In the genomic region with DNA sequence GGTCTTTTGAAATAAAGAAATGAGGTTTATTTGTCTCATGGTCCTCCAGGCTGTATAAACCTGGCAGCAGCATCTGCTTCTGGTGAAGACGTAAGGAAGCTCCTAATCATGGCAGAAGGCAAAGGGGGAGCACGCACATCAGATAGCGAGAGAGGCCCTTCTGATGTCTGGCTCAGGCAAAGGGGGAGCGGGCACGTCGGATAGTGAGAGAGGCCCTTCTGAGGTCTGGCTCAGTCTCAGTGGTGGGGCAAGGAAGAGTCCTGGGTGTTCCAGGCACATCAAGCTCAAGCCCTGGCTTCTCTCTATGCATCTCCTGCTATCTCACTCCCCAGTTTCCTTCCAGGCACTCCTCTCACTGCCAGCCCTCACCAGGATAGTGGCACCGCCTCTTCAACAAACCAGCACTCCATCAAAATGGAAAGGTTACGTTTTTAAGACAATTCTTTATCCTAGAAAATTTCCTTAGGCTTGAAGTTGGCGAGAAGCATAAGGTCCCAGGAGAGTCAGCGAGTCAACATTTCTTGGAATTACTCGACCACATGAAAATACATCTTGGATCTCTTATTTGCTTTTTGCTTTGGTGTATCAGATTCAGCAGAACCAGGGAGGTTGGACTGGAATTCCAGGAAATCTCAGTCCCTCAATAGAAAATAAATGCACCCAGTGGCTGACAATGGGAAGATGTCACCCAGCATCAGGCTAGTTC, we compare ENCODE assay signal across 1 cellular context.
TF ChIP-seq lines count a peak whose summit lies in the region.

No MANE protein-coding gene starts in this region.

TF ChIP-seq in H1, 55 proteins besides CTCF, POLR2A, EP300 and RAD21:
- TF ChIP-seq KDM4A (IDR thresholded peaks at IDR 0.05; ENCODE audit: low read depth, low read length, severe bottlenecking) (no peak), CTBP2 (IDR thresholded peaks at IDR 0.05; ENCODE audit: borderline replicate concordance, insufficient read depth, insufficient read length, low read length) (no peak), CHD2 (IDR thresholded peaks at IDR 0.05; ENCODE audit: low read length) (no peak), TEAD4 (IDR thresholded peaks at IDR 0.05; ENCODE audit: low read depth, low read length) (no peak), SP2 (IDR thresholded peaks at IDR 0.05; ENCODE audit: low read length) (no peak), JUND (IDR thresholded peaks at IDR 0.05; ENCODE audit: low read length) (no peak), JUN (IDR thresholded peaks at IDR 0.05; ENCODE audit: low read depth, low read length) (no peak), CHD1 (IDR thresholded peaks at IDR 0.05; ENCODE audit: low read depth, low read length) (no peak), TAF1 (IDR thresholded peaks at IDR 0.05; ENCODE audit: low read depth, low read length) (no peak), KDM1A (IDR thresholded peaks at IDR 0.05; ENCODE audit: borderline replicate concordance, low read length) (no peak), GABPA (IDR thresholded peaks at IDR 0.05; ENCODE audit: borderline replicate concordance, insufficient read depth, low read length) (no peak), CBX8 (IDR thresholded peaks at IDR 0.05; ENCODE audit: borderline replicate concordance, low read depth, low read length) (no peak), BACH1 (IDR thresholded peaks at IDR 0.05; ENCODE audit: low read length) (no peak), SUZ12 (IDR thresholded peaks at IDR 0.05; ENCODE audit: low read length) (no peak), ASH2L (IDR thresholded peaks at IDR 0.05; ENCODE audit: low read length) (no peak)
- TF ChIP-seq, protein P1, sequence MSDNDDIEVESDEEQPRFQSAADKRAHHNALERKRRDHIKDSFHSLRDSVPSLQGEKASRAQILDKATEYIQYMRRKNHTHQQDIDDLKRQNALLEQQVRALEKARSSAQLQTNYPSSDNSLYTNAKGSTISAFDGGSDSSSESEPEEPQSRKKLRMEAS (IDR thresholded peaks at IDR 0.05) = no peak
- TF ChIP-seq, protein P2, sequence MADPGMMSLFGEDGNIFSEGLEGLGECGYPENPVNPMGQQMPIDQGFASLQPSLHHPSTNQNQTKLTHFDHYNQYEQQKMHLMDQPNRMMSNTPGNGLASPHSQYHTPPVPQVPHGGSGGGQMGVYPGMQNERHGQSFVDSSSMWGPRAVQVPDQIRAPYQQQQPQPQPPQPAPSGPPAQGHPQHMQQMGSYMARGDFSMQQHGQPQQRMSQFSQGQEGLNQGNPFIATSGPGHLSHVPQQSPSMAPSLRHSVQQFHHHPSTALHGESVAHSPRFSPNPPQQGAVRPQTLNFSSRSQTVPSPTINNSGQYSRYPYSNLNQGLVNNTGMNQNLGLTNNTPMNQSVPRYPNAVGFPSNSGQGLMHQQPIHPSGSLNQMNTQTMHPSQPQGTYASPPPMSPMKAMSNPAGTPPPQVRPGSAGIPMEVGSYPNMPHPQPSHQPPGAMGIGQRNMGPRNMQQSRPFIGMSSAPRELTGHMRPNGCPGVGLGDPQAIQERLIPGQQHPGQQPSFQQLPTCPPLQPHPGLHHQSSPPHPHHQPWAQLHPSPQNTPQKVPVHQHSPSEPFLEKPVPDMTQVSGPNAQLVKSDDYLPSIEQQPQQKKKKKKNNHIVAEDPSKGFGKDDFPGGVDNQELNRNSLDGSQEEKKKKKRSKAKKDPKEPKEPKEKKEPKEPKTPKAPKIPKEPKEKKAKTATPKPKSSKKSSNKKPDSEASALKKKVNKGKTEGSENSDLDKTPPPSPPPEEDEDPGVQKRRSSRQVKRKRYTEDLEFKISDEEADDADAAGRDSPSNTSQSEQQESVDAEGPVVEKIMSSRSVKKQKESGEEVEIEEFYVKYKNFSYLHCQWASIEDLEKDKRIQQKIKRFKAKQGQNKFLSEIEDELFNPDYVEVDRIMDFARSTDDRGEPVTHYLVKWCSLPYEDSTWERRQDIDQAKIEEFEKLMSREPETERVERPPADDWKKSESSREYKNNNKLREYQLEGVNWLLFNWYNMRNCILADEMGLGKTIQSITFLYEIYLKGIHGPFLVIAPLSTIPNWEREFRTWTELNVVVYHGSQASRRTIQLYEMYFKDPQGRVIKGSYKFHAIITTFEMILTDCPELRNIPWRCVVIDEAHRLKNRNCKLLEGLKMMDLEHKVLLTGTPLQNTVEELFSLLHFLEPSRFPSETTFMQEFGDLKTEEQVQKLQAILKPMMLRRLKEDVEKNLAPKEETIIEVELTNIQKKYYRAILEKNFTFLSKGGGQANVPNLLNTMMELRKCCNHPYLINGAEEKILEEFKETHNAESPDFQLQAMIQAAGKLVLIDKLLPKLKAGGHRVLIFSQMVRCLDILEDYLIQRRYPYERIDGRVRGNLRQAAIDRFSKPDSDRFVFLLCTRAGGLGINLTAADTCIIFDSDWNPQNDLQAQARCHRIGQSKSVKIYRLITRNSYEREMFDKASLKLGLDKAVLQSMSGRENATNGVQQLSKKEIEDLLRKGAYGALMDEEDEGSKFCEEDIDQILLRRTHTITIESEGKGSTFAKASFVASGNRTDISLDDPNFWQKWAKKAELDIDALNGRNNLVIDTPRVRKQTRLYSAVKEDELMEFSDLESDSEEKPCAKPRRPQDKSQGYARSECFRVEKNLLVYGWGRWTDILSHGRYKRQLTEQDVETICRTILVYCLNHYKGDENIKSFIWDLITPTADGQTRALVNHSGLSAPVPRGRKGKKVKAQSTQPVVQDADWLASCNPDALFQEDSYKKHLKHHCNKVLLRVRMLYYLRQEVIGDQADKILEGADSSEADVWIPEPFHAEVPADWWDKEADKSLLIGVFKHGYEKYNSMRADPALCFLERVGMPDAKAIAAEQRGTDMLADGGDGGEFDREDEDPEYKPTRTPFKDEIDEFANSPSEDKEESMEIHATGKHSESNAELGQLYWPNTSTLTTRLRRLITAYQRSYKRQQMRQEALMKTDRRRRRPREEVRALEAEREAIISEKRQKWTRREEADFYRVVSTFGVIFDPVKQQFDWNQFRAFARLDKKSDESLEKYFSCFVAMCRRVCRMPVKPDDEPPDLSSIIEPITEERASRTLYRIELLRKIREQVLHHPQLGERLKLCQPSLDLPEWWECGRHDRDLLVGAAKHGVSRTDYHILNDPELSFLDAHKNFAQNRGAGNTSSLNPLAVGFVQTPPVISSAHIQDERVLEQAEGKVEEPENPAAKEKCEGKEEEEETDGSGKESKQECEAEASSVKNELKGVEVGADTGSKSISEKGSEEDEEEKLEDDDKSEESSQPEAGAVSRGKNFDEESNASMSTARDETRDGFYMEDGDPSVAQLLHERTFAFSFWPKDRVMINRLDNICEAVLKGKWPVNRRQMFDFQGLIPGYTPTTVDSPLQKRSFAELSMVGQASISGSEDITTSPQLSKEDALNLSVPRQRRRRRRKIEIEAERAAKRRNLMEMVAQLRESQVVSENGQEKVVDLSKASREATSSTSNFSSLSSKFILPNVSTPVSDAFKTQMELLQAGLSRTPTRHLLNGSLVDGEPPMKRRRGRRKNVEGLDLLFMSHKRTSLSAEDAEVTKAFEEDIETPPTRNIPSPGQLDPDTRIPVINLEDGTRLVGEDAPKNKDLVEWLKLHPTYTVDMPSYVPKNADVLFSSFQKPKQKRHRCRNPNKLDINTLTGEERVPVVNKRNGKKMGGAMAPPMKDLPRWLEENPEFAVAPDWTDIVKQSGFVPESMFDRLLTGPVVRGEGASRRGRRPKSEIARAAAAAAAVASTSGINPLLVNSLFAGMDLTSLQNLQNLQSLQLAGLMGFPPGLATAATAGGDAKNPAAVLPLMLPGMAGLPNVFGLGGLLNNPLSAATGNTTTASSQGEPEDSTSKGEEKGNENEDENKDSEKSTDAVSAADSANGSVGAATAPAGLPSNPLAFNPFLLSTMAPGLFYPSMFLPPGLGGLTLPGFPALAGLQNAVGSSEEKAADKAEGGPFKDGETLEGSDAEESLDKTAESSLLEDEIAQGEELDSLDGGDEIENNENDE (IDR thresholded peaks at IDR 0.05; ENCODE audit: insufficient replicate concordance, low read length) = no peak
- TF ChIP-seq, protein P3, sequence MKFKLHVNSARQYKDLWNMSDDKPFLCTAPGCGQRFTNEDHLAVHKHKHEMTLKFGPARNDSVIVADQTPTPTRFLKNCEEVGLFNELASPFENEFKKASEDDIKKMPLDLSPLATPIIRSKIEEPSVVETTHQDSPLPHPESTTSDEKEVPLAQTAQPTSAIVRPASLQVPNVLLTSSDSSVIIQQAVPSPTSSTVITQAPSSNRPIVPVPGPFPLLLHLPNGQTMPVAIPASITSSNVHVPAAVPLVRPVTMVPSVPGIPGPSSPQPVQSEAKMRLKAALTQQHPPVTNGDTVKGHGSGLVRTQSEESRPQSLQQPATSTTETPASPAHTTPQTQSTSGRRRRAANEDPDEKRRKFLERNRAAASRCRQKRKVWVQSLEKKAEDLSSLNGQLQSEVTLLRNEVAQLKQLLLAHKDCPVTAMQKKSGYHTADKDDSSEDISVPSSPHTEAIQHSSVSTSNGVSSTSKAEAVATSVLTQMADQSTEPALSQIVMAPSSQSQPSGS (IDR thresholded peaks at IDR 0.05; ENCODE audit: low read length) = no peak
- TF ChIP-seq, protein P4, sequence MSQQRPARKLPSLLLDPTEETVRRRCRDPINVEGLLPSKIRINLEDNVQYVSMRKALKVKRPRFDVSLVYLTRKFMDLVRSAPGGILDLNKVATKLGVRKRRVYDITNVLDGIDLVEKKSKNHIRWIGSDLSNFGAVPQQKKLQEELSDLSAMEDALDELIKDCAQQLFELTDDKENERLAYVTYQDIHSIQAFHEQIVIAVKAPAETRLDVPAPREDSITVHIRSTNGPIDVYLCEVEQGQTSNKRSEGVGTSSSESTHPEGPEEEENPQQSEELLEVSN (IDR thresholded peaks at IDR 0.05) = no peak
